ENCODE assay signal across 2 cellular contexts in genomic region chr1:110455151-110455550, GRCh38.
TF ChIP-seq lines count a peak whose summit lies in the region.

No MANE protein-coding gene starts in this region.

TF ChIP-seq in GM23338, 12 proteins besides CTCF, POLR2A, EP300 and RAD21 (continued from another document):
- TF ChIP-seq, protein P1, sequence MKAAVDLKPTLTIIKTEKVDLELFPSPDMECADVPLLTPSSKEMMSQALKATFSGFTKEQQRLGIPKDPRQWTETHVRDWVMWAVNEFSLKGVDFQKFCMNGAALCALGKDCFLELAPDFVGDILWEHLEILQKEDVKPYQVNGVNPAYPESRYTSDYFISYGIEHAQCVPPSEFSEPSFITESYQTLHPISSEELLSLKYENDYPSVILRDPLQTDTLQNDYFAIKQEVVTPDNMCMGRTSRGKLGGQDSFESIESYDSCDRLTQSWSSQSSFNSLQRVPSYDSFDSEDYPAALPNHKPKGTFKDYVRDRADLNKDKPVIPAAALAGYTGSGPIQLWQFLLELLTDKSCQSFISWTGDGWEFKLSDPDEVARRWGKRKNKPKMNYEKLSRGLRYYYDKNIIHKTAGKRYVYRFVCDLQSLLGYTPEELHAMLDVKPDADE (IDR thresholded peaks at IDR 0.05): no peak
- TF ChIP-seq NANOG (IDR thresholded peaks at IDR 0.05; ENCODE audit: borderline replicate concordance) (no peak), ZNF331 (CRISPR knock-in tag; IDR thresholded peaks at IDR 0.05; ENCODE audit: low read depth) (no peak), CREB1 (CRISPR knock-in tag; IDR thresholded peaks at IDR 0.05; ENCODE audit: low read depth) (no peak), EZH2phosphoT487 (IDR thresholded peaks at IDR 0.05; ENCODE audit: unreplicated experiment) (no peak), ZNF114 (CRISPR knock-in tag; IDR thresholded peaks at IDR 0.05) (no peak), JUNB (IDR thresholded peaks at IDR 0.05; ENCODE audit: unreplicated experiment) (no peak), EZH2 (IDR thresholded peaks at IDR 0.05; ENCODE audit: low read depth, unreplicated experiment) (no peak), POLR2AphosphoS5 (IDR thresholded peaks at IDR 0.05; ENCODE audit: low read depth) (no peak), REST (IDR thresholded peaks at IDR 0.05; ENCODE audit: unreplicated experiment) (no peak)
- TF ChIP-seq, protein P2, sequence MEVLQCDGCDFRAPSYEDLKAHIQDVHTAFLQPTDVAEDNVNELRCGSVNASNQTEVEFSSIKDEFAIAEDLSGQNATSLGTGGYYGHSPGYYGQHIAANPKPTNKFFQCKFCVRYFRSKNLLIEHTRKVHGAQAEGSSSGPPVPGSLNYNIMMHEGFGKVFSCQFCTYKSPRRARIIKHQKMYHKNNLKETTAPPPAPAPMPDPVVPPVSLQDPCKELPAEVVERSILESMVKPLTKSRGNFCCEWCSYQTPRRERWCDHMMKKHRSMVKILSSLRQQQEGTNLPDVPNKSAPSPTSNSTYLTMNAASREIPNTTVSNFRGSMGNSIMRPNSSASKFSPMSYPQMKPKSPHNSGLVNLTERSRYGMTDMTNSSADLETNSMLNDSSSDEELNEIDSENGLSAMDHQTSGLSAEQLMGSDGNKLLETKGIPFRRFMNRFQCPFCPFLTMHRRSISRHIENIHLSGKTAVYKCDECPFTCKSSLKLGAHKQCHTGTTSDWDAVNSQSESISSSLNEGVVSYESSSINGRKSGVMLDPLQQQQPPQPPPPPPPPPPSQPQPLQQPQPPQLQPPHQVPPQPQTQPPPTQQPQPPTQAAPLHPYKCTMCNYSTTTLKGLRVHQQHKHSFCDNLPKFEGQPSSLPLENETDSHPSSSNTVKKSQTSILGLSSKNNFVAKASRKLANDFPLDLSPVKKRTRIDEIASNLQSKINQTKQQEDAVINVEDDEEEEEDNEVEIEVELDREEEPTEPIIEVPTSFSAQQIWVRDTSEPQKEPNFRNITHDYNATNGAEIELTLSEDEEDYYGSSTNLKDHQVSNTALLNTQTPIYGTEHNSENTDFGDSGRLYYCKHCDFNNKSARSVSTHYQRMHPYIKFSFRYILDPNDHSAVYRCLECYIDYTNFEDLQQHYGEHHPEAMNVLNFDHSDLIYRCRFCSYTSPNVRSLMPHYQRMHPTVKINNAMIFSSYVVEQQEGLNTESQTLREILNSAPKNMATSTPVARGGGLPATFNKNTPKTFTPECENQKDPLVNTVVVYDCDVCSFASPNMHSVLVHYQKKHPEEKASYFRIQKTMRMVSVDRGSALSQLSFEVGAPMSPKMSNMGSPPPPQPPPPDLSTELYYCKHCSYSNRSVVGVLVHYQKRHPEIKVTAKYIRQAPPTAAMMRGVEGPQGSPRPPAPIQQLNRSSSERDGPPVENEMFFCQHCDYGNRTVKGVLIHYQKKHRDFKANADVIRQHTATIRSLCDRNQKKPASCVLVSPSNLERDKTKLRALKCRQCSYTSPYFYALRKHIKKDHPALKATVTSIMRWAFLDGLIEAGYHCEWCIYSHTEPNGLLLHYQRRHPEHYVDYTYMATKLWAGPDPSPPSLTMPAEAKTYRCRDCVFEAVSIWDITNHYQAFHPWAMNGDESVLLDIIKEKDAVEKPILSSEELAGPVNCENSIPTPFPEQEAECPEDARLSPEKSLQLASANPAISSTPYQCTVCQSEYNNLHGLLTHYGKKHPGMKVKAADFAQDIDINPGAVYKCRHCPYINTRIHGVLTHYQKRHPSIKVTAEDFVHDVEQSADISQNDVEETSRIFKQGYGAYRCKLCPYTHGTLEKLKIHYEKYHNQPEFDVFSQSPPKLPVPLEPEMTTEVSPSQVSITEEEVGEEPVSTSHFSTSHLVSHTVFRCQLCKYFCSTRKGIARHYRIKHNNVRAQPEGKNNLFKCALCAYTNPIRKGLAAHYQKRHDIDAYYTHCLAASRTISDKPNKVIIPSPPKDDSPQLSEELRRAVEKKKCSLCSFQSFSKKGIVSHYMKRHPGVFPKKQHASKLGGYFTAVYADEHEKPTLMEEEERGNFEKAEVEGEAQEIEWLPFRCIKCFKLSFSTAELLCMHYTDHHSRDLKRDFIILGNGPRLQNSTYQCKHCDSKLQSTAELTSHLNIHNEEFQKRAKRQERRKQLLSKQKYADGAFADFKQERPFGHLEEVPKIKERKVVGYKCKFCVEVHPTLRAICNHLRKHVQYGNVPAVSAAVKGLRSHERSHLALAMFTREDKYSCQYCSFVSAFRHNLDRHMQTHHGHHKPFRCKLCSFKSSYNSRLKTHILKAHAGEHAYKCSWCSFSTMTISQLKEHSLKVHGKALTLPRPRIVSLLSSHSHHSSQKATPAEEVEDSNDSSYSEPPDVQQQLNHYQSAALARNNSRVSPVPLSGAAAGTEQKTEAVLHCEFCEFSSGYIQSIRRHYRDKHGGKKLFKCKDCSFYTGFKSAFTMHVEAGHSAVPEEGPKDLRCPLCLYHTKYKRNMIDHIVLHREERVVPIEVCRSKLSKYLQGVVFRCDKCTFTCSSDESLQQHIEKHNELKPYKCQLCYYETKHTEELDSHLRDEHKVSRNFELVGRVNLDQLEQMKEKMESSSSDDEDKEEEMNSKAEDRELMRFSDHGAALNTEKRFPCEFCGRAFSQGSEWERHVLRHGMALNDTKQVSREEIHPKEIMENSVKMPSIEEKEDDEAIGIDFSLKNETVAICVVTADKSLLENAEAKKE (CRISPR knock-in tag; IDR thresholded peaks at IDR 0.05): no peak

TF ChIP-seq in HEK293T, 16 proteins besides CTCF, POLR2A, EP300 and RAD21 (continued from another document):
- no peak for TF ChIP-seq SP1 (IDR thresholded peaks at IDR 0.05)
